In the genomic region with DNA sequence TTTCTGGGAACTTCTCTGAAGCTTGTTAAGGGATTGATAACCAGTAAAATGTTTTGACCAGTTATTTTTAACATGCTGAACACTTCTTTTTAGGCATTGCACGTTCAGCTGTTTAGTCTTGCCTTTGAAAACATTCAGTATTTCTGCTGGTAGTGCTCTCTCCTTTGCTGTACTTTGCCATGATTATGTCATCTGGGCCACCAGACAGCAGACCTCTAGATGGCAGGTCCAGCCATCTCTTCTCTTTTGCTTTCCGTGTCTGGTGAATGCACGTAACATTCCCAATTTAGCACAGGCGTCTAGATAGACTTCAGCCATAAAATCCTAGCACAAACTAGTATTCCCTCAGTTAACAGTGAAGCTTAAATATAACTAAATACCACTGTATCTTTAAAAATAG, we compare ENCODE assay signal across 1 cellular context.
TF ChIP-seq lines count a peak whose summit lies in the region.

No MANE protein-coding gene starts in this region.

TF ChIP-seq in WTC11, 78 proteins besides CTCF, POLR2A, EP300 and RAD21 (continued from another document):
- TF ChIP-seq, protein P1, sequence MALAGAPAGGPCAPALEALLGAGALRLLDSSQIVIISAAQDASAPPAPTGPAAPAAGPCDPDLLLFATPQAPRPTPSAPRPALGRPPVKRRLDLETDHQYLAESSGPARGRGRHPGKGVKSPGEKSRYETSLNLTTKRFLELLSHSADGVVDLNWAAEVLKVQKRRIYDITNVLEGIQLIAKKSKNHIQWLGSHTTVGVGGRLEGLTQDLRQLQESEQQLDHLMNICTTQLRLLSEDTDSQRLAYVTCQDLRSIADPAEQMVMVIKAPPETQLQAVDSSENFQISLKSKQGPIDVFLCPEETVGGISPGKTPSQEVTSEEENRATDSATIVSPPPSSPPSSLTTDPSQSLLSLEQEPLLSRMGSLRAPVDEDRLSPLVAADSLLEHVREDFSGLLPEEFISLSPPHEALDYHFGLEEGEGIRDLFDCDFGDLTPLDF (CRISPR knock-in tag; IDR thresholded peaks at IDR 0.05), result no peak
